ENCODE assay signal across 36 cellular contexts in genomic region chr4:44422912-44423311, GRCh38. TPM values are rescaled to one million over a fixed set of nuclear protein-coding genes. Genes with fewer than 3 reads are reported as not detected.
"Had no signal": no experiment of that assay in that cellular context is flagged by ENCODE, and none has a peak within 500 bp of the region (broad histone marks: within the 10 kb centered on the region; RNA-seq: fewer than 3 reads in every experiment).

No MANE protein-coding gene starts in this region.

- DNase-seq: activated B cell treated with CpG ODN at 0.5 μM for 24 hours; activated CD4-positive, alpha-beta memory T cell treated with anti-CD3 and anti-CD28 coated beads for 36 hours; activated CD4-positive, alpha-beta T cell treated with anti-CD3 and anti-CD28 coated beads for 4 hours; activated CD4-positive, alpha-beta T cell treated with anti-CD3 and anti-CD28 coated beads, Interleukin-2, amount 10 ng/mL, durations not matched to agents 24 days and 14 days; activated CD4-positive, alpha-beta T cell treated with anti-CD3 and anti-CD28 coated beads, Interleukin-2, amount 50 U/mL, for 1 hour; activated CD4-positive, alpha-beta T cell treated with anti-CD3 and anti-CD28 coated beads, Interleukin-2, amount 50 U/mL, for 4 hours; activated CD4-positive, CD25-positive, alpha-beta regulatory T cell treated with anti-CD3 and anti-CD28 coated beads, Interleukin-2, amount 50 U/mL, for 72 hours; activated CD8-positive, alpha-beta memory T cell treated with anti-CD3 and anti-CD28 coated beads, Interleukin-2, amount 50 U/mL, for 4 hours; activated CD8-positive, alpha-beta T cell treated with anti-CD3 and anti-CD28 coated beads for 36 hours; activated effector memory CD4-positive, alpha-beta T cell treated with anti-CD3 and anti-CD28 coated beads, Interleukin-2, amount 50 U/mL, for 16 hours; activated gamma-delta T cell treated with Interleukin-2 at 50 U/mL for 16 hours; activated naive CD4-positive, alpha-beta T cell; activated naive CD4-positive, alpha-beta T cell treated with anti-CD3 and anti-CD28 coated beads for 36 hours; activated naive CD4-positive, alpha-beta T cell treated with anti-CD3 and anti-CD28 coated beads, Interleukin-2, amount 50 U/mL, for 16 hours; activated naive CD8-positive, alpha-beta T cell treated with anti-CD3 and anti-CD28 coated beads for 36 hours; activated T-cell treated with anti-CD3 and anti-CD28 coated beads for 4 hours; activated T-cell treated with anti-CD3 and anti-CD28 coated beads, Interleukin-2, amount 50 U/mL, for 1 hour; activated T-cell treated with anti-CD3 and anti-CD28 coated beads, Interleukin-2, amount 50 U/mL, for 4 hours; activated T-cell treated with anti-CD3 and anti-CD28 coated beads, Interleukin-2, amount 50 U/mL, for 72 hours; adrenal gland; amniotic stem cell; aorta; body of pancreas; brain microvascular endothelial cell; T-helper 1 cell; T-helper 2 cell; T-helper 9 cell had no signal

- H3K27ac ChIP-seq: adrenal gland, body of pancreas, brain microvascular endothelial cell, breast epithelium, VCaP had no signal

- H3K36me3 ChIP-seq: adrenal gland, brain microvascular endothelial cell, breast epithelium had no signal

- H3K27me3 ChIP-seq: adrenal gland, body of pancreas, brain microvascular endothelial cell, breast epithelium had no signal

- H3K4me1 Mint-ChIP-seq: activated B cell treated with CpG ODN at 0.5 μM for 24 hours; activated CD4-positive, alpha-beta T cell treated with anti-CD3 and anti-CD28 coated beads, Interleukin-2, amount 10 ng/mL, durations not matched to agents 24 days and 14 days; activated naive CD8-positive, alpha-beta T cell treated with anti-CD3 and anti-CD28 coated beads for 36 hours; activated T-helper 17 cell treated with anti-CD3 and anti-CD28 coated beads, Interleukin-2, amount 50 U/mL, for 72 hours; central memory CD8-positive, alpha-beta T cell had no signal

- H3K27ac Mint-ChIP-seq: activated B cell treated with CpG ODN at 0.5 μM for 24 hours; activated CD4-positive, alpha-beta memory T cell treated with anti-CD3 and anti-CD28 coated beads for 36 hours; activated CD4-positive, alpha-beta T cell treated with anti-CD3 and anti-CD28 coated beads, Interleukin-2, amount 10 ng/mL, durations not matched to agents 24 days and 14 days; activated CD8-positive, alpha-beta T cell treated with anti-CD3 and anti-CD28 coated beads for 36 hours; activated naive CD4-positive, alpha-beta T cell treated with anti-CD3 and anti-CD28 coated beads for 36 hours; activated naive CD4-positive, alpha-beta T cell treated with anti-CD3 and anti-CD28 coated beads, Interleukin-2, amount 50 U/mL, for 72 hours; activated naive CD8-positive, alpha-beta T cell treated with anti-CD3 and anti-CD28 coated beads for 36 hours; activated T-cell treated with anti-CD3 and anti-CD28 coated beads, Interleukin-2, amount 50 U/mL, for 72 hours; activated T-helper 1 cell treated with anti-CD3 and anti-CD28 coated beads, Interleukin-12 subunit alpha, Interleukin-12 subunit beta, Interleukin-2, Interleukin-4 antibody, amounts not matched to agents 30 ng/mL and 10 ng/mL and 1 ng/mL, durations not matched to agents 14 hours and 24 hours and 36 hours; activated T-helper 17 cell treated with anti-CD3 and anti-CD28 coated beads, Interleukin-2, amount 50 U/mL, for 72 hours; T-helper 1 cell treated with Interleukin-12 subunit alpha and Interleukin-12 subunit beta and Interleukin-4 antibody, amounts not matched to agents 30 μg/mL and 1 μg/mL, for 36 hours; T-helper 2 cell treated with Interferon-gamma antibody and Interleukin-4, amounts not matched to agents 5 μg/mL and 100 μg/mL, for 36 hours had no signal

- H3K4me3 ChIP-seq: adrenal gland, body of pancreas, breast epithelium had no signal

- H3K9me3 Mint-ChIP-seq: activated B cell treated with CpG ODN at 0.5 μM for 24 hours; activated CD4-positive, alpha-beta memory T cell treated with anti-CD3 and anti-CD28 coated beads for 36 hours; activated CD4-positive, alpha-beta T cell treated with anti-CD3 and anti-CD28 coated beads, Interleukin-2, amount 10 ng/mL, durations not matched to agents 24 days and 14 days; activated CD8-positive, alpha-beta T cell treated with anti-CD3 and anti-CD28 coated beads for 36 hours; activated naive CD4-positive, alpha-beta T cell treated with anti-CD3 and anti-CD28 coated beads for 36 hours; activated naive CD4-positive, alpha-beta T cell treated with anti-CD3 and anti-CD28 coated beads, Interleukin-2, amount 50 U/mL, for 72 hours; activated naive CD8-positive, alpha-beta T cell treated with anti-CD3 and anti-CD28 coated beads for 36 hours; activated T-helper 1 cell treated with anti-CD3 and anti-CD28 coated beads, Interleukin-12 subunit alpha, Interleukin-12 subunit beta, Interleukin-2, Interleukin-4 antibody, amounts not matched to agents 30 ng/mL and 10 ng/mL and 1 ng/mL, durations not matched to agents 14 hours and 24 hours and 36 hours; T-helper 1 cell treated with Interleukin-12 subunit alpha and Interleukin-12 subunit beta and Interleukin-4 antibody, amounts not matched to agents 30 μg/mL and 1 μg/mL, for 36 hours; T-helper 2 cell treated with Interferon-gamma antibody and Interleukin-4, amounts not matched to agents 5 μg/mL and 100 μg/mL, for 36 hours had no signal

- ATAC-seq: activated CD8-positive, alpha-beta T cell treated with anti-CD3 and anti-CD28 coated beads for 36 hours; activated naive CD4-positive, alpha-beta T cell treated with anti-CD3 and anti-CD28 coated beads, Interleukin-2, amount 50 U/mL, for 72 hours; activated T-cell treated with anti-CD3 and anti-CD28 coated beads, Interleukin-2, amount 50 U/mL, for 4 hours; activated T-cell treated with anti-CD3 and anti-CD28 coated beads, Interleukin-2, amount 50 U/mL, for 72 hours; activated T-helper 17 cell treated with anti-CD3 and anti-CD28 coated beads, Interleukin-2, amount 50 U/mL, for 72 hours; body of pancreas had no signal

- H3K4me1 ChIP-seq: adrenal gland, body of pancreas, breast epithelium had no signal

- H3K4me3 Mint-ChIP-seq: activated B cell treated with CpG ODN at 0.5 μM for 24 hours; activated CD4-positive, alpha-beta memory T cell treated with anti-CD3 and anti-CD28 coated beads for 36 hours; activated CD4-positive, alpha-beta T cell treated with anti-CD3 and anti-CD28 coated beads, Interleukin-2, amount 10 ng/mL, durations not matched to agents 24 days and 14 days; activated CD8-positive, alpha-beta T cell treated with anti-CD3 and anti-CD28 coated beads for 36 hours; activated naive CD4-positive, alpha-beta T cell treated with anti-CD3 and anti-CD28 coated beads for 36 hours; activated naive CD8-positive, alpha-beta T cell treated with anti-CD3 and anti-CD28 coated beads for 36 hours; activated T-cell treated with anti-CD3 and anti-CD28 coated beads, Interleukin-2, amount 50 U/mL, for 4 hours; activated T-cell treated with anti-CD3 and anti-CD28 coated beads, Interleukin-2, amount 50 U/mL, for 72 hours; activated T-helper 1 cell treated with anti-CD3 and anti-CD28 coated beads, Interleukin-12 subunit alpha, Interleukin-12 subunit beta, Interleukin-2, Interleukin-4 antibody, amounts not matched to agents 30 ng/mL and 10 ng/mL and 1 ng/mL, durations not matched to agents 14 hours and 24 hours and 36 hours; activated T-helper 17 cell treated with anti-CD3 and anti-CD28 coated beads, Interleukin-2, amount 50 U/mL, for 72 hours; central memory CD8-positive, alpha-beta T cell; T-helper 1 cell treated with Interleukin-12 subunit alpha and Interleukin-12 subunit beta and Interleukin-4 antibody, amounts not matched to agents 30 μg/mL and 1 μg/mL, for 36 hours; T-helper 2 cell treated with Interferon-gamma antibody and Interleukin-4, amounts not matched to agents 5 μg/mL and 100 μg/mL, for 36 hours had no signal

- H3K27me3 Mint-ChIP-seq: activated B cell treated with CpG ODN at 0.5 μM for 24 hours; activated CD4-positive, alpha-beta memory T cell treated with anti-CD3 and anti-CD28 coated beads for 36 hours; activated CD4-positive, alpha-beta T cell treated with anti-CD3 and anti-CD28 coated beads, Interleukin-2, amount 10 ng/mL, durations not matched to agents 24 days and 14 days; activated CD8-positive, alpha-beta T cell treated with anti-CD3 and anti-CD28 coated beads for 36 hours; activated naive CD8-positive, alpha-beta T cell treated with anti-CD3 and anti-CD28 coated beads for 36 hours; activated T-helper 17 cell treated with anti-CD3 and anti-CD28 coated beads, Interleukin-2, amount 50 U/mL, for 72 hours; central memory CD8-positive, alpha-beta T cell had no signal

- H3K36me3 Mint-ChIP-seq: activated CD4-positive, alpha-beta memory T cell treated with anti-CD3 and anti-CD28 coated beads for 36 hours; activated naive CD4-positive, alpha-beta T cell treated with anti-CD3 and anti-CD28 coated beads, Interleukin-2, amount 50 U/mL, for 72 hours; activated naive CD8-positive, alpha-beta T cell treated with anti-CD3 and anti-CD28 coated beads for 36 hours had no signal

- H3K9me3 ChIP-seq: adrenal gland, body of pancreas, breast epithelium had no signal

RNA-seq across cellular contexts. Expression of gene KCTD8, which starts 25.7 kb away (rescaled TPM):
- total RNA-seq: activated B cell treated with CpG ODN at 0.5 μM for 24 hours; activated CD4-positive, alpha-beta memory T cell treated with anti-CD3 and anti-CD28 coated beads for 36 hours; activated CD4-positive, alpha-beta T cell treated with anti-CD3 and anti-CD28 coated beads, Interleukin-2, amount 10 ng/mL, durations not matched to agents 24 days and 14 days; activated CD8-positive, alpha-beta memory T cell treated with anti-CD3 and anti-CD28 coated beads for 36 hours; activated CD8-positive, alpha-beta T cell treated with anti-CD3 and anti-CD28 coated beads for 36 hours; activated naive CD4-positive, alpha-beta T cell treated with anti-CD3 and anti-CD28 coated beads for 36 hours; activated naive CD4-positive, alpha-beta T cell treated with anti-CD3 and anti-CD28 coated beads, Interleukin-2, amount 50 U/mL, for 72 hours; activated naive CD8-positive, alpha-beta T cell treated with anti-CD3 and anti-CD28 coated beads for 36 hours; activated T-cell treated with anti-CD3 and anti-CD28 coated beads, Interleukin-2, amount 50 U/mL, for 4 hours; activated T-cell treated with anti-CD3 and anti-CD28 coated beads, Interleukin-2, amount 50 U/mL, for 72 hours; activated T-helper 1 cell treated with anti-CD3 and anti-CD28 coated beads, Interleukin-12 subunit alpha, Interleukin-12 subunit beta, Interleukin-2, Interleukin-4 antibody, amounts not matched to agents 30 ng/mL and 10 ng/mL and 1 ng/mL, durations not matched to agents 14 hours and 24 hours and 36 hours; activated T-helper 17 cell treated with anti-CD3 and anti-CD28 coated beads, Interleukin-2, amount 50 U/mL, for 72 hours had no signal
